Comparison of ENCODE assay signal across 8 cellular contexts in genomic region chrX:18674788-18675735, GRCh38. TPM values are rescaled to one million over a fixed set of nuclear protein-coding genes. Genes with fewer than 3 reads are reported as not detected.
A peak's percentile ranks its signal among the peaks of the same experiment; 100 is the strongest.
DNase-seq lines count a peak whose midpoint lies in the region; ATAC-seq and TF ChIP-seq lines count a peak whose summit lies in the region.

No MANE protein-coding gene starts in this region.

- CTCF ChIA-PET in naive thymus-derived CD4-positive, alpha-beta T cell (lab: Charles Lee), result no interaction called here

- H3K9ac ChIP-seq in fibroblast of lung (ENCODE audit: insufficient read depth, low read length), result peak overlapping the region; percentile 46

- intact Hi-C loops in naive thymus-derived CD4-positive, alpha-beta T cell (cut with micrococcal nuclease), result loop anchor here (1.0 to 10.0 kb wide), 12 partner anchors 211 to 1590 kb away; partner anchors contain the start of genes CDKL5 (in 2 of the 2), PDHA1 (in 2 of the 2), SCML1 (in 2 of the 2) and EIF1AX (in 1 of the 2)

- peak overlapping the region; percentile 2 for H3K27ac ChIP-seq in fibroblast of lung (ENCODE audit: insufficient read depth, low read length)
- H3K27ac ChIP-seq in naive thymus-derived CD4-positive, alpha-beta T cell (ENCODE audit: low read depth, low read length), result peak overlapping the region; percentile 82

- H3K36me3 Mint-ChIP-seq in naive thymus-derived CD4-positive, alpha-beta T cell, result no peaks in the 10 kb centered on the region
- peaks cover 4% of the 10 kb centered on the region for H3K36me3 Mint-ChIP-seq in stimulated activated memory B cell treated with anti-CD40 and anti-IgM and Interleukin-4, amounts not matched to agents 10 μg/mL and 1 μg/mL and 100 μg/mL, for 72 hours

- no peaks in the 10 kb centered on the region for H3K36me3 ChIP-seq in fibroblast of lung (ENCODE audit: control insufficient read depth, insufficient read depth, low read length)
- peaks cover 0 to 3% (median 0%) of the 10 kb centered on the region in 3 experiments for H3K36me3 ChIP-seq in naive thymus-derived CD4-positive, alpha-beta T cell (ENCODE audit: control insufficient read depth in 2 of 3, insufficient read depth in 3 of 3, low read length in 3 of 3)

- H3K4me1 Mint-ChIP-seq in naive thymus-derived CD4-positive, alpha-beta T cell, result peaks cover 0 to 15% (median 8%) of the 10 kb centered on the region in 7 donors
- peaks cover 10% of the 10 kb centered on the region for H3K4me1 Mint-ChIP-seq in stimulated activated memory B cell treated with anti-CD40 and anti-IgM and Interleukin-4, amounts not matched to agents 10 μg/mL and 1 μg/mL and 100 μg/mL, for 72 hours

- TF ChIP-seq CTCF in fibroblast of lung (conservative IDR thresholded peaks at IDR 0.05 in 1 of 2, IDR thresholded peaks at IDR 0.05 in 1 of 2; ENCODE audit: low read depth in 1 of 2, low read length in 2 of 2), result no peak

- no peaks in the 10 kb centered on the region for H3K79me2 ChIP-seq in fibroblast of lung (ENCODE audit: control insufficient read depth, insufficient read depth, low read length)

- DNase-seq in DMS114 treated with DMSO at 0.1 percent for 48 hours (lab: John Stamatoyannopoulos, UW; ENCODE audit: unreplicated experiment), result peak; percentile 56
- peak; percentile 61 for DNase-seq in HT1080 (ENCODE audit: low read depth)
- DNase-seq in OCI-M2 (lab: John Stamatoyannopoulos, UW; ENCODE audit: unreplicated experiment), result peak; percentile 94
- DNase-seq in activated T-helper 1 cell treated with Interleukin-2 at 50 U/mL for 16 hours (ENCODE audit: low read depth), result peak; percentile 63
- peak; percentile 48 to 75 for DNase-seq in fibroblast of lung (ENCODE audit: low read depth in 2 of 2)
- DNase-seq in naive thymus-derived CD4-positive, alpha-beta T cell, result peak; percentile 76 to 89 (median 87)

- peak overlapping the region; percentile 40 to 69 (median 51) for H3K4me3 ChIP-seq in fibroblast of lung (replicated peaks in 1 of 4; ENCODE audit: control extremely low read depth in 1 of 4, insufficient read depth in 1 of 4, low read depth in 3 of 4, low read length in 4 of 4)
- peak overlapping the region; percentile 63 for H3K4me3 ChIP-seq in naive thymus-derived CD4-positive, alpha-beta T cell (ENCODE audit: low read length)

- no peaks in the 10 kb centered on the region for H3K27me3 Mint-ChIP-seq in naive thymus-derived CD4-positive, alpha-beta T cell
- no peaks in the 10 kb centered on the region for H3K27me3 Mint-ChIP-seq in stimulated activated memory B cell treated with anti-CD40 and anti-IgM and Interleukin-4, amounts not matched to agents 10 μg/mL and 1 μg/mL and 100 μg/mL, for 72 hours

- H3K27ac Mint-ChIP-seq in naive thymus-derived CD4-positive, alpha-beta T cell, result peak overlapping the region; percentile 71 to 95 (median 85)
- H3K27ac Mint-ChIP-seq in stimulated activated memory B cell treated with anti-CD40 and anti-IgM and Interleukin-4, amounts not matched to agents 10 μg/mL and 1 μg/mL and 100 μg/mL, for 72 hours, result peak overlapping the region; percentile 82

- no peaks in the 10 kb centered on the region for H3K4me1 ChIP-seq in fibroblast of lung (ENCODE audit: control insufficient read depth, extremely low read depth, insufficient read depth, low read length)
- H3K4me1 ChIP-seq in naive thymus-derived CD4-positive, alpha-beta T cell (ENCODE audit: control insufficient read depth in 2 of 2, insufficient read depth in 2 of 2, low read length in 2 of 2), result no peaks in the 10 kb centered on the region

- peak; percentile 83 for ATAC-seq in GM21381 (IDR thresholded peaks at IDR 0.05; ENCODE audit: unreplicated experiment)
- ATAC-seq in naive thymus-derived CD4-positive, alpha-beta T cell, result peak; percentile 96
- ATAC-seq in stimulated activated memory B cell treated with anti-CD40 and anti-IgM and Interleukin-4, amounts not matched to agents 10 μg/mL and 1 μg/mL and 100 μg/mL, for 72 hours, result peak; percentile 93

- POLR2A ChIA-PET in naive thymus-derived CD4-positive, alpha-beta T cell (lab: Charles Lee), result no interaction called here

- H3K9me3 ChIP-seq in fibroblast of lung (ENCODE audit: control insufficient read depth, insufficient read depth, low read depth, low read length), result no peaks in the 10 kb centered on the region
- H3K9me3 ChIP-seq in naive thymus-derived CD4-positive, alpha-beta T cell (ENCODE audit: control insufficient read depth in 2 of 3, low read length in 3 of 3), result no peaks in the 10 kb centered on the region

- H3K4me3 Mint-ChIP-seq in naive thymus-derived CD4-positive, alpha-beta T cell, result peak overlapping the region; percentile 74 to 87 (median 80)
- H3K4me3 Mint-ChIP-seq in stimulated activated memory B cell treated with anti-CD40 and anti-IgM and Interleukin-4, amounts not matched to agents 10 μg/mL and 1 μg/mL and 100 μg/mL, for 72 hours, result peak overlapping the region; percentile 82

- peak overlapping the region; percentile 35 for H2AFZ ChIP-seq in fibroblast of lung (ENCODE audit: low read length)

- H3K27me3 ChIP-seq in fibroblast of lung (ENCODE audit: control insufficient read depth, insufficient read depth, low read length), result no peaks in the 10 kb centered on the region
- no peaks in the 10 kb centered on the region for H3K27me3 ChIP-seq in naive thymus-derived CD4-positive, alpha-beta T cell (ENCODE audit: control insufficient read depth in 2 of 2, insufficient read depth in 2 of 2, low read length in 2 of 2)

- H3K4me2 ChIP-seq in fibroblast of lung (ENCODE audit: extremely low read depth, insufficient read depth, low read length), result peak overlapping the region; percentile 71

- no peaks in the 10 kb centered on the region for H4K20me1 ChIP-seq in fibroblast of lung (ENCODE audit: control insufficient read depth, extremely low read depth, insufficient read depth, low read length)

- H3K9me3 Mint-ChIP-seq in naive thymus-derived CD4-positive, alpha-beta T cell, result peaks cover 0 to 4% (median 0%) of the 10 kb centered on the region in 11 donors
- peaks cover 3% of the 10 kb centered on the region for H3K9me3 Mint-ChIP-seq in stimulated activated memory B cell treated with anti-CD40 and anti-IgM and Interleukin-4, amounts not matched to agents 10 μg/mL and 1 μg/mL and 100 μg/mL, for 72 hours

RNA-seq across cellular contexts. Expression of gene RS1, which starts 3.2 kb away (rescaled TPM):
- not detected in 2 replicates for total RNA-seq in HT1080 (2014; rRNA removed; shearing (Covaris generic))
- polyA plus RNA-seq in HT1080 (2015; cell fraction: cytosol; rRNA removed), result not detected in 2 replicates
- polyA plus RNA-seq in HT1080 (2015; cell fraction: nucleus; rRNA removed), result not detected in 2 replicates
- not detected in 2 replicates for total RNA-seq in fibroblast of lung
- polyA plus RNA-seq in fibroblast of lung, result not detected in 2 replicates
- polyA plus RNA-seq in fibroblast of lung (2012), result not detected in 2 replicates
- polyA minus RNA-seq in fibroblast of lung (ENCODE audit: low replicate concordance), result not detected in 2 replicates
- not detected for total RNA-seq in naive thymus-derived CD4-positive, alpha-beta T cell
- not detected for polyA plus RNA-seq in naive thymus-derived CD4-positive, alpha-beta T cell

RNA-seq across cellular contexts. Expression of gene PPEF1, which starts 32.4 kb away (rescaled TPM):
- total RNA-seq in HT1080 (2014; rRNA removed; shearing (Covaris generic)), result not detected in 2 replicates
- polyA plus RNA-seq in HT1080 (2015; cell fraction: cytosol; rRNA removed), result not detected in 2 replicates
- not detected in 2 replicates for polyA plus RNA-seq in HT1080 (2015; cell fraction: nucleus; rRNA removed)
- total RNA-seq in fibroblast of lung, result under 0.01 TPM in 2 replicates
- polyA plus RNA-seq in fibroblast of lung, result not detected in 2 replicates
- polyA plus RNA-seq in fibroblast of lung (2012), result not detected in 2 replicates
- polyA minus RNA-seq in fibroblast of lung (ENCODE audit: low replicate concordance), result not detected in 2 replicates
- total RNA-seq in naive thymus-derived CD4-positive, alpha-beta T cell, result under 1 TPM in 3 of 5 experiments, not detected in 2; 0.57 to 0.72 (median 0.62) TPM
- polyA plus RNA-seq in naive thymus-derived CD4-positive, alpha-beta T cell, result under 1 TPM in 1 of 2 donors, not detected in 1; 0.12 TPM

Comparison
In these comparisons a context has a peak if more than half of its experiments do, and no peak if none do; other contexts are left out.
1. Peak in every context shown above with its lines: DNase-seq, ATAC-seq, H3K4me3 ChIP-seq and H3K27ac ChIP-seq.